ENCODE assay signal across 1 cellular context in genomic region chr18:76988015-76988826, GRCh38.
TF ChIP-seq lines count a peak whose summit lies in the region.

No MANE protein-coding gene starts in this region.

TF ChIP-seq in WTC11, 78 proteins besides CTCF, POLR2A, EP300 and RAD21 (continued from another document):
- no peak for TF ChIP-seq ZNF281 (CRISPR knock-in tag; IDR thresholded peaks at IDR 0.05)
- no peak for TF ChIP-seq ZSCAN18 (CRISPR knock-in tag; IDR thresholded peaks at IDR 0.05)
- TF ChIP-seq IRF2 (CRISPR knock-in tag; IDR thresholded peaks at IDR 0.05; ENCODE audit: borderline replicate concordance, low read depth), result no peak
- TF ChIP-seq JAZF1 (CRISPR knock-in tag; IDR thresholded peaks at IDR 0.05), result no peak
- TF ChIP-seq ZNF263 (CRISPR knock-in tag; IDR thresholded peaks at IDR 0.05; ENCODE audit: low read depth), result no peak
TF ChIP-seq in WTC11: peak in this region for 0.
